22 cellular contexts compared by ENCODE assay signal in the genomic region with DNA sequence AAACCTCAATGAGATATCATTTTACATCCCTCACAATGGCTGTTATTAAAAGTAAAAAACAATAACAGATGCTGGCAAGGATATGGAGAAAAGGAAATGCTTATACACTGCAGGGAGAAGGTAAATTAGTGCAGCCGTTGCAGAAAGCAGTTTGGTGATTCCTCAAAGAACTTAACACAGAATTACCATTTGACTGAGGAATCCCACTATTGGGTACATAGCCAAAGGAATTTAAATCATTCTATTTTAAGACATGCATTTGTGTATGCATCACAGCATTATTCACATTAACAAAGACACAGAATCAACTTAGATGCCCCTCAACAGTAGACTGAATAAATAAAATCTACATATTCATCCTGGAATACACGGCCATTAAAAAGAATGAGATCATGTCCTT.
DNase-seq lines count a peak whose midpoint lies in the region; ATAC-seq, FAIRE-seq and TF ChIP-seq lines count a peak whose summit lies in the region.
"Had no signal": no experiment of that assay in that cellular context is flagged by ENCODE, and none has a peak within 500 bp of the region (broad histone marks: within the 10 kb centered on the region; RNA-seq: fewer than 3 reads in every experiment).

No MANE protein-coding gene starts in this region.

- no peak for TF ChIP-seq POLR2A in H54 (IDR thresholded peaks at IDR 0.05; ENCODE audit: low read depth, low read length)

- peaks cover 17% of the 10 kb centered on the region; the same call in 1 of the 2 replicates for H3K9me3 ChIP-seq in SU-DHL-6 (ENCODE audit: insufficient read depth, low read length)
- H3K9me3 ChIP-seq: BE2C, HAP-1 had no signal

- DNase-seq in GM23338 (ENCODE audit: low spot score) (peak; percentile 42), HTR-8/SVneo (ENCODE audit: insufficient read length, low spot score) (no peak), iPS DF 4.7 (ENCODE audit: extremely low read depth, low spot score) (peak; percentile 19), H54 (ENCODE audit: insufficient read length, low spot score) (no peak), mucosa of gallbladder (ENCODE audit: low spot score) (no peak), Right ventricle myocardium superior (no peak)
- DNase-seq: ACHN; BE2C; C1 segment of cervical spinal cord; CD4-positive, CD25-positive, alpha-beta regulatory T cell; CD8-positive, alpha-beta memory T cell; COR-L47; DMS 273 treated with DMSO at 0.1 percent for 48 hours; DMS79; GDM1; Karpas-422; KBM-7 had no signal

- H3K9ac ChIP-seq in SU-DHL-6 (ENCODE audit: low read length), result no peak overlapping the region

- H3K9me2 ChIP-seq in GM23338 (ENCODE audit: insufficient read depth) (no peaks in the 10 kb centered on the region; the same call in 1 of the 2 replicates), SU-DHL-6 (replicated peaks; ENCODE audit: insufficient read depth, low read length) (no peaks in the 10 kb centered on the region)

- H3K4me3 ChIP-seq in GM23338 (peak overlapping the region; percentile 3; the same call in 1 of the 2 replicates), SU-DHL-6 (ENCODE audit: insufficient read depth, low read length, poor library complexity, severe bottlenecking) (no peak overlapping the region)
- H3K4me3 ChIP-seq: HAP-1 had no signal

- TF ChIP-seq CTCF in GM23338 (conservative IDR thresholded peaks at IDR 0.05; ENCODE audit: low read depth in 2 of 2), result no peak
- TF ChIP-seq CTCF in SU-DHL-6 (IDR thresholded peaks at IDR 0.05; ENCODE audit: insufficient read depth, low read length, poor library complexity, severe bottlenecking), result no peak

- FAIRE-seq in HTR-8/SVneo (lab: Jason Lieb, UNC) (peak; percentile 48), H54 (lab: Jason Lieb, UNC) (no peak)
- FAIRE-seq: A204.1, HepG2 had no signal

- H3K4me1 ChIP-seq in GM23338 (ENCODE audit: insufficient read depth), result peaks cover 33% of the 10 kb centered on the region
- H3K4me1 ChIP-seq: BE2C had no signal

- peaks cover under 1% of the 10 kb centered on the region; the same call in 2 of the 3 replicates for H3K36me3 Mint-ChIP-seq in GM23338 (ENCODE audit: low read depth)
- H3K36me3 Mint-ChIP-seq: CD4-positive, CD25-positive, alpha-beta regulatory T cell; CD8-positive, alpha-beta memory T cell; IgD-negative memory B cell had no signal

- no peaks in the 10 kb centered on the region for H3K79me2 ChIP-seq in GM23338 (replicated peaks; ENCODE audit: insufficient read depth)
- H3K79me2 ChIP-seq in SU-DHL-6 (ENCODE audit: insufficient read depth, low read length), result no peaks in the 10 kb centered on the region

- no peaks in the 10 kb centered on the region for H3F3A ChIP-seq in GM23338 (replicated peaks; ENCODE audit: low read depth)
- no peaks in the 10 kb centered on the region for H3F3A ChIP-seq in SU-DHL-6 (ENCODE audit: insufficient read depth)

- H3K27ac Mint-ChIP-seq in GM23338, result no peak overlapping the region
- H3K27ac Mint-ChIP-seq: CD4-positive, CD25-positive, alpha-beta regulatory T cell; CD8-positive, alpha-beta memory T cell; IgD-negative memory B cell had no signal

- H3K27me3 Mint-ChIP-seq in GM23338 (ENCODE audit: insufficient read depth, low read depth, poor library complexity), result no peaks in the 10 kb centered on the region
- H3K27me3 Mint-ChIP-seq: CD4-positive, CD25-positive, alpha-beta regulatory T cell; CD8-positive, alpha-beta memory T cell; IgD-negative memory B cell had no signal

- H3K4me1 Mint-ChIP-seq in GM23338, result peaks cover 27% of the 10 kb centered on the region
- H3K4me1 Mint-ChIP-seq: CD4-positive, CD25-positive, alpha-beta regulatory T cell; CD8-positive, alpha-beta memory T cell; IgD-negative memory B cell had no signal

- intact Hi-C loops in Right ventricle myocardium superior (cut with DNase I), result no loop called here

- ATAC-seq in GM23338 (peak; percentile 57), Right ventricle myocardium superior (ENCODE audit: poor library complexity) (no peak)
- ATAC-seq: HepG2 had no signal

- H3K27ac ChIP-seq in GM23338 (ENCODE audit: low read depth) (peak overlapping the region; percentile 61; the same call in 1 of the 2 replicates), SU-DHL-6 (ENCODE audit: low read depth, low read length) (no peak overlapping the region)

- H3K27me3 ChIP-seq in GM23338 (ENCODE audit: insufficient read depth) (no peaks in the 10 kb centered on the region), SU-DHL-6 (ENCODE audit: low read length) (no peaks in the 10 kb centered on the region)
- H3K27me3 ChIP-seq: BE2C had no signal

- H3K36me3 ChIP-seq in GM23338 (ENCODE audit: insufficient read depth), result no peaks in the 10 kb centered on the region
- H3K36me3 ChIP-seq in SU-DHL-6 (ENCODE audit: low read length), result no peaks in the 10 kb centered on the region
- H3K36me3 ChIP-seq: BE2C, HAP-1 had no signal

- H2AFZ ChIP-seq in GM23338 (no peak overlapping the region), SU-DHL-6 (ENCODE audit: low read depth, low read length, severe bottlenecking) (peak overlapping the region; percentile 62)

- H3K4me3 Mint-ChIP-seq in GM23338, result no peak overlapping the region; the same call in 2 of the 3 replicates
- H3K4me3 Mint-ChIP-seq: CD4-positive, CD25-positive, alpha-beta regulatory T cell; CD8-positive, alpha-beta memory T cell; IgD-negative memory B cell had no signal

- peak overlapping the region; percentile 45 for H3K4me2 ChIP-seq in GM23338
- no peak overlapping the region for H3K4me2 ChIP-seq in SU-DHL-6 (ENCODE audit: low read depth, low read length, poor library complexity, severe bottlenecking)

- 0 out of 3 replicates have a peak, but pooled peaks cover 2% of the 10 kb centered on the region for H3K9me3 Mint-ChIP-seq in GM23338

- H4K20me1 ChIP-seq in GM23338 (replicated peaks; ENCODE audit: insufficient read depth) (no peaks in the 10 kb centered on the region), SU-DHL-6 (ENCODE audit: low read depth, low read length) (no peaks in the 10 kb centered on the region)

TF ChIP-seq in GM23338, 12 proteins besides CTCF, POLR2A, EP300 and RAD21:
- TF ChIP-seq ZNF331 (CRISPR knock-in tag; IDR thresholded peaks at IDR 0.05; ENCODE audit: low read depth) (no peak), NANOG (IDR thresholded peaks at IDR 0.05; ENCODE audit: borderline replicate concordance) (peak; percentile 50; the same call in 1 of the 2 replicates)

Comparison
In these comparisons a context has a peak if more than half of its experiments do, and no peak if none do; other contexts are left out.
1. DNase-seq: peak in GM23338 (single experiment) and iPS DF 4.7 (single experiment); none in HTR-8/SVneo (single experiment), H54 (single experiment), mucosa of gallbladder (single experiment) and Right ventricle myocardium superior (single experiment).